In genomic region chr15:37370938-37371337, GRCh38 we compare ENCODE assay signal across 19 cellular contexts.
"Had no signal": no experiment of that assay in that cellular context is flagged by ENCODE, and none has a peak within 500 bp of the region (broad histone marks: within the 10 kb centered on the region; RNA-seq: fewer than 3 reads in every experiment).

No MANE protein-coding gene starts in this region.

- H3K4me3 ChIP-seq: dorsolateral prefrontal cortex, heart right ventricle, ovary, right atrium auricular region, sigmoid colon, skin epidermis, thoracic aorta, transverse colon had no signal

- H3K4me1 ChIP-seq: heart right ventricle, right atrium auricular region, sigmoid colon, transverse colon had no signal

- H3K9me3 ChIP-seq: ovary, right atrium auricular region, sigmoid colon, thoracic aorta had no signal

- H3K36me3 ChIP-seq: heart right ventricle, ovary, right atrium auricular region, sigmoid colon, thoracic aorta, transverse colon had no signal

- H3K27me3 ChIP-seq: heart right ventricle, ovary, right atrium auricular region, sigmoid colon, transverse colon had no signal

- H3K27ac ChIP-seq: dorsolateral prefrontal cortex, heart right ventricle, ovary, right atrium auricular region, sigmoid colon, skin epidermis, thoracic aorta, transverse colon had no signal

- ATAC-seq: heart right ventricle; left lobe of liver; natural killer cell; stimulated activated naive B cell treated with anti-CD40 and anti-IgM and Interleukin-4, amounts not matched to agents 10 μg/mL and 1 μg/mL and 100 μg/mL, for 72 hours; stimulated activated naive CD8-positive, alpha-beta T cell treated with anti-CD3 and anti-CD28 coated beads, Interleukin-15, amount 100 ng/mL, for 72 hours had no signal

- DNase-seq: cortex of kidney; dorsolateral prefrontal cortex; effector CD8-positive, alpha-beta T cell; heart right ventricle; islet precursor cell; mammary epithelial cell; natural killer cell; nucleus accumbens; ovary; sigmoid colon; stimulated activated CD4-positive, alpha-beta T cell treated with anti-CD3 and anti-CD28 coated beads, Interleukin-2, amount 100 ng/mL, for 24 hours; stimulated activated CD4-positive, alpha-beta T cell treated with anti-CD3 and anti-CD28 coated beads, Interleukin-4, amount 100 ng/mL, for 4 hours; stimulated activated naive B cell treated with anti-CD40 and anti-IgM and Interleukin-4, amounts not matched to agents 10 μg/mL and 1 μg/mL and 100 μg/mL, for 72 hours; stimulated activated naive CD8-positive, alpha-beta T cell treated with anti-CD3 and anti-CD28 coated beads, Interleukin-15, amount 100 ng/mL, for 72 hours; transverse colon had no signal
